8 cellular contexts compared by ENCODE assay signal in genomic region chr1:53947172-53947835, GRCh38. TPM values are rescaled to one million over a fixed set of nuclear protein-coding genes. Genes with fewer than 3 reads are reported as not detected.
DNase-seq lines count a peak whose midpoint lies in the region; ATAC-seq and TF ChIP-seq lines count a peak whose summit lies in the region.
"Had no signal": no experiment of that assay in that cellular context is flagged by ENCODE, and none has a peak within 500 bp of the region (broad histone marks: within the 10 kb centered on the region; RNA-seq: fewer than 3 reads in every experiment).

No MANE protein-coding gene starts in this region.

- peak overlapping the region; percentile 88 for H3K9ac ChIP-seq in smooth muscle cell (ENCODE audit: low read depth)

- peaks cover 75% of the 10 kb centered on the region for H3K79me2 ChIP-seq in smooth muscle cell (ENCODE audit: low read depth)

- no peaks in the 10 kb centered on the region for H3K9me3 ChIP-seq in smooth muscle cell (replicated peaks; ENCODE audit: low read depth)

- ATAC-seq in foreskin keratinocyte (no peak), HG03520 (IDR thresholded peaks at IDR 0.05; ENCODE audit: unreplicated experiment) (no peak)

- TF ChIP-seq CTCF in HFFc6 (IDR thresholded peaks at IDR 0.05) (no peak), VCaP (conservative IDR thresholded peaks at IDR 0.05) (no peak), foreskin keratinocyte (conservative IDR thresholded peaks at IDR 0.05) (no peak), smooth muscle cell (IDR thresholded peaks at IDR 0.05; ENCODE audit: borderline replicate concordance, insufficient read depth, poor library complexity, severe bottlenecking) (no peak)

- H3K4me3 ChIP-seq in smooth muscle cell, result peak overlapping the region; percentile 100

- peak overlapping the region; percentile 97 for H3K4me2 ChIP-seq in smooth muscle cell

- H4K20me1 ChIP-seq in smooth muscle cell (ENCODE audit: low read depth), result peaks cover 52% of the 10 kb centered on the region

- H2AFZ ChIP-seq in smooth muscle cell (ENCODE audit: low read depth), result no peak overlapping the region

- 56% methylated on average over 6 of the region's 6 CpGs for WGBS in smooth muscle cell (ENCODE audit: low lambda C conversion rate)

- H3K4me3 Mint-ChIP-seq in HFFc6, result peak overlapping the region; percentile 97

- H3K27ac ChIP-seq in VCaP (peak overlapping the region; percentile 77; the same call in 1 of the 2 replicates), foreskin keratinocyte (peak overlapping the region; percentile 42), smooth muscle cell (ENCODE audit: low read depth) (no peak overlapping the region)

- DNase-seq in HFFc6 (no peak), foreskin keratinocyte (no peak), smooth muscle cell (lab: John Stamatoyannopoulos, UW; ENCODE audit: unreplicated experiment) (no peak), NCI-H748 treated with DMSO at 0.1 percent for 48 hours (lab: John Stamatoyannopoulos, UW) (no peak)
- DNase-seq in effector CD8-positive, alpha-beta T cell (lab: John Stamatoyannopoulos, UW), result no peak

- H3K36me3 Mint-ChIP-seq in HFFc6 (ENCODE audit: low read depth), result peaks cover 15% of the 10 kb centered on the region

- H3K27me3 ChIP-seq in foreskin keratinocyte, result no peaks in the 10 kb centered on the region
- H3K27me3 ChIP-seq in smooth muscle cell (ENCODE audit: low read depth), result no peaks in the 10 kb centered on the region

- peaks cover 69% of the 10 kb centered on the region for H3K4me1 Mint-ChIP-seq in HFFc6 (ENCODE audit: low read depth)

- H3K4me1 ChIP-seq in foreskin keratinocyte (peaks cover 20% of the 10 kb centered on the region), smooth muscle cell (ENCODE audit: low read depth) (peaks cover 9% of the 10 kb centered on the region)

- peak overlapping the region; percentile 72 for H3K27ac Mint-ChIP-seq in HFFc6

- no peaks in the 10 kb centered on the region; the same call in 1 of the 2 replicates for H3K27me3 Mint-ChIP-seq in HFFc6 (ENCODE audit: insufficient read depth)

- H3K36me3 ChIP-seq in smooth muscle cell (ENCODE audit: low read depth), result peaks cover under 1% of the 10 kb centered on the region

- H3K9me3 Mint-ChIP-seq in HFFc6, result no peaks in the 10 kb centered on the region

- no peaks in the 10 kb centered on the region for H3F3A ChIP-seq in smooth muscle cell (ENCODE audit: low read depth)

RNA-seq across cellular contexts. Expression of gene LRRC42, which starts 1.2 kb away (rescaled TPM):
- total RNA-seq in HFFc6 (2021; fragmentation: NEBNext Ultra II Directional; extraction: Animal tissue kit (Norgen Biotek cat#: 25700)), result 10 to 100 TPM; 36.3 to 44.2 (median 42.2) TPM
- total RNA-seq in foreskin keratinocyte (53.9 and 71.2 TPM in 2 replicates), smooth muscle cell (36.5 and 56.2 TPM in 2 replicates)
- polyA plus RNA-seq in foreskin keratinocyte (52.0 and 71.4 TPM in 2 replicates), smooth muscle cell (37.0 and 38.0 TPM in 2 replicates)

RNA-seq across cellular contexts. Expression of gene IFT25, which starts 1.8 kb away (rescaled TPM):
- 10 to 100 TPM; 20.9 to 36.9 (median 35.1) TPM for total RNA-seq in HFFc6 (2021; fragmentation: NEBNext Ultra II Directional; extraction: Animal tissue kit (Norgen Biotek cat#: 25700))
- 35.2 and 42.3 TPM in 2 replicates for total RNA-seq in foreskin keratinocyte
- polyA plus RNA-seq in foreskin keratinocyte, result 49.5 and 55.5 TPM in 2 replicates
- total RNA-seq in smooth muscle cell, result 23.3 and 27.4 TPM in 2 replicates
- polyA plus RNA-seq in smooth muscle cell, result 45.1 and 46.3 TPM in 2 replicates

RNA-seq across cellular contexts. Expression of gene DIO1, which starts 53.3 kb away (rescaled TPM):
- total RNA-seq in HFFc6 (2021; fragmentation: NEBNext Ultra II Directional; extraction: Animal tissue kit (Norgen Biotek cat#: 25700)), result not detected
- total RNA-seq in foreskin keratinocyte (not detected in 2 replicates), smooth muscle cell (not detected in 2 replicates)
- polyA plus RNA-seq in foreskin keratinocyte (not detected in 2 replicates), smooth muscle cell (0.16 TPM in 1 of 2 replicates, not detected in the other)
- total RNA-seq: dermis microvascular lymphatic vessel endothelial cell had no signal

RNA-seq across cellular contexts. Expression of gene YIPF1, which starts 57.7 kb away (rescaled TPM):
- 10 to 100 TPM; 22.8 to 29.3 (median 26.8) TPM for total RNA-seq in HFFc6 (2021; fragmentation: NEBNext Ultra II Directional; extraction: Animal tissue kit (Norgen Biotek cat#: 25700))
- total RNA-seq in foreskin keratinocyte (21.8 and 25.7 TPM in 2 replicates), smooth muscle cell (44.2 and 45.9 TPM in 2 replicates)
- polyA plus RNA-seq in foreskin keratinocyte (22.2 and 22.6 TPM in 2 replicates), smooth muscle cell (32.4 and 33.0 TPM in 2 replicates)
